ENCODE assay signal across 24 cellular contexts in the genomic region with DNA sequence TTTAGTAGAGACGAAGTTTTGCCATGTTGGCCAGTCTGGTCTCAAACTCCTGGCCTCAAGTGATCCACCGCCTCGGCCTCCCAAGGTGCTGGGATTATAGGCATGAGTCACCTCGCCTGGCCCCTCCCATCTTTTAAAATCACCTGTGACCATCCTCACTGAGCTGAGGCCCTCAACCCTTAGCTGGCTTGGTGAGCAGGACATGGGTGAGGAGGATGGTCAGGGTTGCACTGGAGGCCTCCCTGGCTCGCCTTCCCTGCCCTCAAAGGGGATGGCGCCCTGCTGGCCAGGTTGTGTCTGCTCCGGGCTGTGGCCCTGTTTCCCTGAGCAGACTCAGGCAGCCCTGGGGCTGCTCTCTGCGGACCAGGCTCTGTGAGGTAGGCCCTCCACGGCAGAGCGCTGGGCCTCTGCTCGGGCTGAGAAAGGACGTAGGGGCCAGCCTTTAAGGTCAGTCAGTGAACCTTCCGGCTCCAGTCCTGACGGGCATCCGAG. TPM values are rescaled to one million over a fixed set of nuclear protein-coding genes. Genes with fewer than 3 reads are reported as not detected.
A peak's percentile ranks its signal among the peaks of the same experiment; 100 is the strongest.
DNase-seq lines count a peak whose midpoint lies in the region; FAIRE-seq and TF ChIP-seq lines count a peak whose summit lies in the region.
"Had no signal": no experiment of that assay in that cellular context is flagged by ENCODE, and none has a peak within 500 bp of the region (broad histone marks: within the 10 kb centered on the region; RNA-seq: fewer than 3 reads in every experiment).

No MANE protein-coding gene starts in this region.

- no peaks in the 10 kb centered on the region for H3K27me3 ChIP-seq in tibial artery

- no peaks in the 10 kb centered on the region for H3K9me3 ChIP-seq in tibial artery

- intact Hi-C loops in tibial artery (cut with DNase I; ENCODE audit: low total_unique reads) = no loop called here

- peaks cover 13 to 37% (median 33%) of the 10 kb centered on the region in 3 donors for H3K36me3 ChIP-seq in tibial artery

- no peak overlapping the region for H3K4me3 ChIP-seq in coronary artery
- H3K4me3 ChIP-seq in tibial artery = no peak overlapping the region

- DNase-seq in activated CD8-positive, alpha-beta memory T cell treated with anti-CD3 and anti-CD28 coated beads for 24 hours = peak; percentile 38
- DNase-seq in activated CD8-positive, alpha-beta memory T cell treated with anti-CD3 and anti-CD28 coated beads, Interleukin-2, amount 50 U/mL, for 4 hours = no peak
- DNase-seq in coronary artery (ENCODE audit: low spot score) (peak; percentile 65), mesenteric fat pad (ENCODE audit: low spot score) (peak; percentile 88), tibial artery (peak in 1 of 2 donors; percentile 69), D721Med (ENCODE audit: insufficient read length, low spot score) (no peak), HuH-7 (ENCODE audit: low spot score) (no peak), DMS53 (lab: John Stamatoyannopoulos, UW) (no peak)
- DNase-seq: 8988T; activated CD4-positive, alpha-beta T cell treated with anti-CD3 and anti-CD28 coated beads for 4 hours; AML-193; effector memory CD8-positive, alpha-beta T cell; GF-D8; HFFc6; Karpas-422; kidney glomerular epithelial cell; NCI-H1092; NCI-H2081; NCI-H446; nephron progenitor cell; stimulated activated CD4-positive, alpha-beta T cell treated with anti-CD3 and anti-CD28 coated beads, Interleukin-1b, Interleukin-23, amount 100 ng/mL, for 48 hours; T-cell had no signal

- H3K4me1 ChIP-seq in tibial artery = peaks cover 5 to 49% (median 32%) of the 10 kb centered on the region in 4 donors

- no peak for TF ChIP-seq CTCF in coronary artery (IDR thresholded peaks at IDR 0.05)
- no peak for TF ChIP-seq CTCF in tibial artery (IDR thresholded peaks at IDR 0.05)
- no peak for TF ChIP-seq CTCF in D721Med (IDR thresholded peaks at IDR 0.05; ENCODE audit: insufficient read depth, missing control alignments)

- H3K27ac ChIP-seq in coronary artery = peak overlapping the region in 1 of 2 donors; percentile 38
- H3K27ac ChIP-seq in tibial artery = peak overlapping the region; percentile 29 to 34

- no peak for FAIRE-seq in D721Med (lab: Jason Lieb, UNC)
- FAIRE-seq: HTR-8/SVneo, TTC549 had no signal

RNA-seq across cellular contexts. Expression of a gene that starts 33.7 kb away (rescaled TPM):
- 36.4 TPM for total RNA-seq in mesenteric fat pad

Comparison
In these comparisons a context has a peak if more than half of its experiments do, and no peak if none do; other contexts are left out.
1. DNase-seq: peak in activated CD8-positive, alpha-beta memory T cell treated with anti-CD3 and anti-CD28 coated beads for 24 hours (single experiment), coronary artery (single experiment) and mesenteric fat pad (single experiment); none in activated CD8-positive, alpha-beta memory T cell treated with anti-CD3 and anti-CD28 coated beads, Interleukin-2, amount 50 U/mL, for 4 hours (single experiment), D721Med (single experiment), HuH-7 (single experiment) and DMS53 (single experiment).